In genomic region chr1:112264553-112264952, GRCh38 we compare ENCODE assay signal across 18 cellular contexts.
DNase-seq lines count a peak whose midpoint lies in the region; ATAC-seq, FAIRE-seq and TF ChIP-seq lines count a peak whose summit lies in the region.
"Had no signal": no experiment of that assay in that cellular context is flagged by ENCODE, and none has a peak within 500 bp of the region (broad histone marks: within the 10 kb centered on the region; RNA-seq: fewer than 3 reads in every experiment).

No MANE protein-coding gene starts in this region.

- no peak overlapping the region for H3K4me3 ChIP-seq in fibroblast of the aortic adventitia (ENCODE audit: low read depth, low read length)
- H3K4me3 ChIP-seq in mesodermal cell (ENCODE audit: extremely low read depth, insufficient read depth, low read length, poor library complexity, severe bottlenecking) = no peak overlapping the region
- H3K4me3 ChIP-seq in small intestine (ENCODE audit: low read depth in 1 of 2, low read length in 2 of 2) = no peak overlapping the region
- H3K4me3 ChIP-seq in naive thymus-derived CD4-positive, alpha-beta T cell (ENCODE audit: low read length) = no peak overlapping the region
- H3K4me3 ChIP-seq: adrenal gland, GM12878 had no signal

- H3K27me3 Mint-ChIP-seq in naive thymus-derived CD4-positive, alpha-beta T cell = peaks cover 10 to 23% (median 17%) of the 10 kb centered on the region in 5 donors

- TF ChIP-seq CTCF in fibroblast of the aortic adventitia (IDR thresholded peaks at IDR 0.05; ENCODE audit: insufficient read depth, low read length) = no peak

- H3K9me3 Mint-ChIP-seq in naive thymus-derived CD4-positive, alpha-beta T cell = no peaks in the 10 kb centered on the region
- H3K9me3 Mint-ChIP-seq: activated T-helper 2 cell treated with anti-CD3 and anti-CD28 coated beads, Interferon-gamma antibody, Interleukin-2, Interleukin-4, amounts not matched to agents 10 μg/mL and 5 μg/mL and 100 μg/mL, durations not matched to agents 14 hours and 24 hours and 36 hours had no signal

- 75 to 100% methylated on average over 1 of the region's 2 CpGs for WGBS in mesodermal cell (ENCODE audit: insufficient coverage in 2 of 2), 2 experiments
- 34 to 49% (median 41%) methylated on average over 2 of the region's 2 CpGs for WGBS in small intestine, 3 donors

- DNase-seq in NCI-H1092 treated with DMSO at 0.1 percent for 48 hours (lab: John Stamatoyannopoulos, UW) (peak; percentile 22), fibroblast of the aortic adventitia (ENCODE audit: low read depth) (peak; percentile 31), small intestine (peak; percentile 1), SW480 (ENCODE audit: low spot score) (no peak), amygdala (lab: John Stamatoyannopoulos, UW) (no peak)
- no peak for DNase-seq in naive thymus-derived CD4-positive, alpha-beta T cell
- DNase-seq: adrenal gland; kidney glomerular epithelial cell; NCI-H1930; NCI-H524; stimulated activated naive CD4-positive, alpha-beta T cell had no signal

- CTCF ChIA-PET in naive thymus-derived CD4-positive, alpha-beta T cell (lab: Charles Lee) = no interaction called here

- no peak for ATAC-seq in naive thymus-derived CD4-positive, alpha-beta T cell
- no peak for ATAC-seq in GM21526 (IDR thresholded peaks at IDR 0.05; ENCODE audit: low FRiP score, unreplicated experiment)
- ATAC-seq: GM12878 had no signal

- H3K27me3 ChIP-seq in small intestine (ENCODE audit: control insufficient read depth in 2 of 2, insufficient read depth in 2 of 2, low read length in 2 of 2) = no peaks in the 10 kb centered on the region
- no peaks in the 10 kb centered on the region for H3K27me3 ChIP-seq in naive thymus-derived CD4-positive, alpha-beta T cell (ENCODE audit: control insufficient read depth in 2 of 2, insufficient read depth in 2 of 2, low read length in 2 of 2)
- H3K27me3 ChIP-seq: adrenal gland had no signal

- H3K27ac Mint-ChIP-seq in naive thymus-derived CD4-positive, alpha-beta T cell = no peak overlapping the region
- H3K27ac Mint-ChIP-seq: activated T-helper 2 cell treated with anti-CD3 and anti-CD28 coated beads, Interferon-gamma antibody, Interleukin-2, Interleukin-4, amounts not matched to agents 10 μg/mL and 5 μg/mL and 100 μg/mL, durations not matched to agents 14 hours and 24 hours and 36 hours had no signal

- H3K9me3 ChIP-seq in mesodermal cell (ENCODE audit: control insufficient read depth, low read length) (no peaks in the 10 kb centered on the region), small intestine (ENCODE audit: control insufficient read depth, low read depth) (no peaks in the 10 kb centered on the region)
- no peaks in the 10 kb centered on the region for H3K9me3 ChIP-seq in naive thymus-derived CD4-positive, alpha-beta T cell (ENCODE audit: control insufficient read depth in 2 of 3, low read length in 3 of 3)
- H3K9me3 ChIP-seq: adrenal gland had no signal

- no peaks in the 10 kb centered on the region for H3K4me1 Mint-ChIP-seq in naive thymus-derived CD4-positive, alpha-beta T cell

- H3K4me1 ChIP-seq in mesodermal cell (ENCODE audit: control insufficient read depth, insufficient read depth, low read length, poor library complexity, severe bottlenecking) (peaks cover 3% of the 10 kb centered on the region), small intestine (ENCODE audit: control insufficient read depth in 2 of 2, insufficient read depth in 1 of 2, low read depth in 1 of 2, low read length in 1 of 2) (peaks cover 0 to 2% of the 10 kb centered on the region in 2 donors)
- H3K4me1 ChIP-seq in naive thymus-derived CD4-positive, alpha-beta T cell (ENCODE audit: control insufficient read depth in 2 of 2, insufficient read depth in 2 of 2, low read length in 2 of 2) = no peaks in the 10 kb centered on the region

- POLR2A ChIA-PET in naive thymus-derived CD4-positive, alpha-beta T cell (lab: Charles Lee) = no interaction called here

- intact Hi-C loops in naive thymus-derived CD4-positive, alpha-beta T cell (cut with micrococcal nuclease) = no loop called here

- H3K36me3 ChIP-seq in mesodermal cell (ENCODE audit: control insufficient read depth, insufficient read depth, low read length) (no peaks in the 10 kb centered on the region), small intestine (ENCODE audit: control insufficient read depth in 2 of 2, insufficient read depth in 2 of 2, low read length in 2 of 2) (no peaks in the 10 kb centered on the region)
- H3K36me3 ChIP-seq in naive thymus-derived CD4-positive, alpha-beta T cell (ENCODE audit: control insufficient read depth in 2 of 3, insufficient read depth in 3 of 3, low read length in 3 of 3) = no peaks in the 10 kb centered on the region
- H3K36me3 ChIP-seq: adrenal gland had no signal

- H3K36me3 Mint-ChIP-seq in naive thymus-derived CD4-positive, alpha-beta T cell = no peaks in the 10 kb centered on the region

- H3K4me3 Mint-ChIP-seq in naive thymus-derived CD4-positive, alpha-beta T cell = no peak overlapping the region

- no peak for FAIRE-seq in small intestine (lab: Jason Lieb, UNC)
- FAIRE-seq: colon, GM12878, H1 had no signal

- peak overlapping the region; percentile 60 for H3K27ac ChIP-seq in mesodermal cell (ENCODE audit: low read depth, low read length, severe bottlenecking)
- peak overlapping the region in 1 of 2 donors; percentile 76 for H3K27ac ChIP-seq in small intestine (ENCODE audit: low read depth in 1 of 2, low read length in 1 of 2)
- no peak overlapping the region for H3K27ac ChIP-seq in naive thymus-derived CD4-positive, alpha-beta T cell (ENCODE audit: low read depth, low read length)
- H3K27ac ChIP-seq: epithelial cell of prostate had no signal

Comparison
In these comparisons a context has a peak if more than half of its experiments do, and no peak if none do; other contexts are left out.
1. DNase-seq: peak in NCI-H1092 treated with DMSO at 0.1 percent for 48 hours (single experiment), fibroblast of the aortic adventitia (single experiment) and small intestine (single experiment); none in SW480 (single experiment), amygdala (0 of 56) and naive thymus-derived CD4-positive, alpha-beta T cell (0 of 9).